Comparison of ENCODE assay signal across 24 cellular contexts in the genomic region with DNA sequence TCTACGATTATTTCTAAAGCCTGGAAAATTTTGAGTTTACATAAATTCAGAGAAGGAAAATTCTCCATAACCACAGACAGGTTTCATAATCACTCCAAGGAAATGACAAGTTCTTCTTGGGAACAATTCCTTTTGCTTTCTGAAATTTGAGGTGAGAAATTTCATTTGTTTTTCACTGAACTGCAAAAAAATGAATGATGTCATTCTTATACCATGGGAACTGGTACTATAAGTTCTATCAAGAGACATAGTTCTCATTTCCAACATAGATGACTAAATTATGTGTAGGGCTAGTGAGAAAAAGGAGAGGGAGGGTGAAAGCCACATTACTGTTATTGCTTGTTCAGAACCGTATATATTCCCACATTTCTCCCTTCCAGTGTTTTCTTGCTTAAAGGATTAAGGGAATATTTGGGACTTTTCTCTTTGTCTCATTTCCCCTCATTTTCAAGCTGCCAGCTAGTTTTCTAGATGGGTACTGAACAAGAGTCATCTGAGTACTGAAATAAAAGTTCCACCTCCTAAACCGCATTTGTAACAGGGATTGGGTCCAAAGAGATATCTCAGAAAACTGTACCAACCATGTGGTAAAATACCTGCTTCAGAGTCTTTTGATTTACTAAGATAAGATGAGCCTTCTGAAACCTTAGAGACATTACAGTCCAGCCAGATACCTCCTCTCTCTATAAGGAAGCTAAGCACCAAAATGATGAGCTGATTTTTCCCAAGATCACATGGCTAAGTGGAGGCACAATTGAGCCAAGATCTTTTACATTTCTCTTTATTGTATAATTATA.
DNase-seq lines count a peak whose midpoint lies in the region; ATAC-seq, FAIRE-seq and TF ChIP-seq lines count a peak whose summit lies in the region.
"Had no signal": no experiment of that assay in that cellular context is flagged by ENCODE, and none has a peak within 500 bp of the region (broad histone marks: within the 10 kb centered on the region; RNA-seq: fewer than 3 reads in every experiment).

No MANE protein-coding gene starts in this region.

- H3K4me3 ChIP-seq in HepG2 (replicated peaks in 1 of 3; ENCODE audit: insufficient read depth in 1 of 3, low read depth in 2 of 3, low read length in 3 of 3) (no peak overlapping the region), right lobe of liver (no peak overlapping the region), testis (no peak overlapping the region)
- H3K4me3 ChIP-seq: skin epidermis, upper lobe of right lung had no signal

- TF ChIP-seq EP300 in HepG2 (IDR thresholded peaks at IDR 0.05; ENCODE audit: low read depth in 2 of 2, low read length in 2 of 2) (no peak), HepG2 (CRISPR knock-in tag; IDR thresholded peaks at IDR 0.05; ENCODE audit: borderline replicate concordance) (no peak)

- H3K4me1 Mint-ChIP-seq in WTC11: no peaks in the 10 kb centered on the region
- H3K4me1 Mint-ChIP-seq in stimulated activated memory B cell treated with anti-CD40 and anti-IgM and Interleukin-4, amounts not matched to agents 10 μg/mL and 1 μg/mL and 100 μg/mL, for 72 hours: no peaks in the 10 kb centered on the region
- H3K4me1 Mint-ChIP-seq: central memory CD8-positive, alpha-beta T cell had no signal

- no peak for TF ChIP-seq RAD21 in HepG2 (CRISPR knock-in tag; IDR thresholded peaks at IDR 0.05)

- no peaks in the 10 kb centered on the region; the same call in 1 of the 2 replicates for H3K27me3 Mint-ChIP-seq in WTC11 (ENCODE audit: low read depth)
- peaks cover 11% of the 10 kb centered on the region for H3K27me3 Mint-ChIP-seq in stimulated activated memory B cell treated with anti-CD40 and anti-IgM and Interleukin-4, amounts not matched to agents 10 μg/mL and 1 μg/mL and 100 μg/mL, for 72 hours
- H3K27me3 Mint-ChIP-seq: central memory CD8-positive, alpha-beta T cell had no signal

- H3K36me3 ChIP-seq in HepG2 (replicated peaks in 1 of 2; ENCODE audit: control insufficient read depth in 1 of 2, insufficient read depth in 2 of 2, low read length in 2 of 2): no peaks in the 10 kb centered on the region
- no peaks in the 10 kb centered on the region for H3K36me3 ChIP-seq in right lobe of liver
- no peaks in the 10 kb centered on the region for H3K36me3 ChIP-seq in testis (ENCODE audit: low read depth, missing control alignments)
- H3K36me3 ChIP-seq: BE2C, upper lobe of right lung had no signal

- no peak overlapping the region for H3K27ac ChIP-seq in HepG2 (ENCODE audit: extremely low read length, insufficient read depth, low read length)
- H3K27ac ChIP-seq in right lobe of liver: no peak overlapping the region
- no peak overlapping the region for H3K27ac ChIP-seq in testis
- H3K27ac ChIP-seq: skin epidermis, upper lobe of right lung had no signal

- H3K9me3 ChIP-seq in HepG2 (ENCODE audit: low read length) (no peaks in the 10 kb centered on the region), right lobe of liver (no peaks in the 10 kb centered on the region), testis (no peaks in the 10 kb centered on the region)
- H3K9me3 ChIP-seq: BE2C, upper lobe of right lung had no signal

- no peak overlapping the region for H2AFZ ChIP-seq in HepG2 (ENCODE audit: low read length)

- POLR2A ChIA-PET in HepG2 (lab: Yijun Ruan, JAX) (no interaction called here), WTC11 (lab: Charles Lee) (no interaction called here)

- CTCF ChIA-PET in HepG2 (lab: Yijun Ruan, JAX; ENCODE audit: low intra/inter-chr PET ratio, low total read pairs): no interaction called here
- CTCF ChIA-PET in WTC11 (lab: Charles Lee): no interaction called here

- no peak overlapping the region for H3K4me2 ChIP-seq in HepG2 (ENCODE audit: low read depth, low read length)

- DNase-seq in HepG2 (ENCODE audit: low spot score) (no peak), right lobe of liver (no peak), amniotic epithelial cell (ENCODE audit: low read depth) (peak; percentile 2), fibroblast of peridontal ligament (ENCODE audit: extremely low read depth) (peak; percentile 18), superior temporal gyrus (ENCODE audit: extremely low spot score) (peak; percentile 44), WTC11 (ENCODE audit: low spot score) (no peak), testis (no peak)
- DNase-seq: BE2C; DMS153; Karpas-422; naive thymus-derived CD8-positive, alpha-beta T cell; NCI-H1092; NCI-H1930; NCI-H526 treated with DMSO at 0.1 percent for 48 hours; SHP77 treated with DMSO at 0.1 percent for 48 hours; T1000; upper lobe of right lung had no signal

- H3K4me1 ChIP-seq in HepG2 (ENCODE audit: insufficient read depth, low read length) (no peaks in the 10 kb centered on the region), right lobe of liver (no peaks in the 10 kb centered on the region), testis (no peaks in the 10 kb centered on the region)
- H3K4me1 ChIP-seq: BE2C, upper lobe of right lung had no signal

- no peak for FAIRE-seq in HepG2 (lab: Jason Lieb, UNC)
- FAIRE-seq: H54 had no signal

- BruUV-seq in HepG2 (replicated peaks; lab: Mats Ljungman, UMichigan): no TSS peak

- H3K9ac ChIP-seq in HepG2 (ENCODE audit: insufficient read depth, low read depth, low read length): no peak overlapping the region

- no peaks in the 10 kb centered on the region for H3K36me3 Mint-ChIP-seq in WTC11
- no peaks in the 10 kb centered on the region for H3K36me3 Mint-ChIP-seq in stimulated activated memory B cell treated with anti-CD40 and anti-IgM and Interleukin-4, amounts not matched to agents 10 μg/mL and 1 μg/mL and 100 μg/mL, for 72 hours
- H3K36me3 Mint-ChIP-seq: activated naive CD8-positive, alpha-beta T cell; naive thymus-derived CD8-positive, alpha-beta T cell had no signal

- no peak overlapping the region for H3K27ac Mint-ChIP-seq in WTC11
- no peak overlapping the region for H3K27ac Mint-ChIP-seq in stimulated activated memory B cell treated with anti-CD40 and anti-IgM and Interleukin-4, amounts not matched to agents 10 μg/mL and 1 μg/mL and 100 μg/mL, for 72 hours
- H3K27ac Mint-ChIP-seq: activated naive CD8-positive, alpha-beta T cell; activated T-helper 2 cell treated with anti-CD3 and anti-CD28 coated beads, Interferon-gamma antibody, Interleukin-2, Interleukin-4, amounts not matched to agents 10 μg/mL and 5 μg/mL and 100 μg/mL, durations not matched to agents 14 hours and 24 hours and 36 hours; naive thymus-derived CD8-positive, alpha-beta T cell had no signal

- no peak for ATAC-seq in HepG2
- no peak for ATAC-seq in right lobe of liver
- ATAC-seq in WTC11: no peak
- no peak for ATAC-seq in stimulated activated memory B cell treated with anti-CD40 and anti-IgM and Interleukin-4, amounts not matched to agents 10 μg/mL and 1 μg/mL and 100 μg/mL, for 72 hours
- ATAC-seq: naive thymus-derived CD8-positive, alpha-beta T cell; Panc1; upper lobe of right lung had no signal

- TF ChIP-seq POLR2A in HepG2 (IDR thresholded peaks at IDR 0.05; ENCODE audit: insufficient read depth in 1 of 2, low read depth in 2 of 2, low read length in 2 of 2) (no peak), right lobe of liver (IDR thresholded peaks at IDR 0.05) (no peak), testis (IDR thresholded peaks at IDR 0.05) (no peak)

- WGBS in HepG2 (ENCODE audit: low lambda C conversion rate): 1% methylated on average over 3 of the region's 3 CpGs
- WGBS in right lobe of liver (ENCODE audit: insufficient coverage, low coverage, low lambda C conversion rate, missing lambda C conversion rate): 50% methylated on average over 3 of the region's 3 CpGs
- WGBS in testis, 2 donors: 90 to 92% methylated on average over 3 of the region's 3 CpGs

- in situ Hi-C loops in HepG2 (cut with HindIII; ENCODE audit: extremely low pct_ligation_motif_present, low pct_unique_long_range_greater_than_20kb): no loop called here

- no peak overlapping the region for H3K4me3 Mint-ChIP-seq in WTC11
- no peak overlapping the region for H3K4me3 Mint-ChIP-seq in stimulated activated memory B cell treated with anti-CD40 and anti-IgM and Interleukin-4, amounts not matched to agents 10 μg/mL and 1 μg/mL and 100 μg/mL, for 72 hours
- H3K4me3 Mint-ChIP-seq: activated naive CD8-positive, alpha-beta T cell; central memory CD8-positive, alpha-beta T cell; naive thymus-derived CD8-positive, alpha-beta T cell had no signal

- H4K20me1 ChIP-seq in HepG2 (ENCODE audit: insufficient read depth, low read length): no peaks in the 10 kb centered on the region

- H3K27me3 ChIP-seq in HepG2 (ENCODE audit: control insufficient read depth in 1 of 2, insufficient read depth in 2 of 2, low read length in 2 of 2) (no peaks in the 10 kb centered on the region), right lobe of liver (no peaks in the 10 kb centered on the region), testis (no peaks in the 10 kb centered on the region)
- H3K27me3 ChIP-seq: upper lobe of right lung had no signal

- TF ChIP-seq CTCF in HepG2 (CRISPR knock-in tag; IDR thresholded peaks at IDR 0.05) (no peak), right lobe of liver (IDR thresholded peaks at IDR 0.05) (no peak), WTC11 (IDR thresholded peaks at IDR 0.05) (no peak), testis (IDR thresholded peaks at IDR 0.05) (no peak)

- no peaks in the 10 kb centered on the region for H3K79me2 ChIP-seq in HepG2 (ENCODE audit: insufficient read depth, low read length)

- H3K9me3 Mint-ChIP-seq in WTC11: no peaks in the 10 kb centered on the region
- H3K9me3 Mint-ChIP-seq in stimulated activated memory B cell treated with anti-CD40 and anti-IgM and Interleukin-4, amounts not matched to agents 10 μg/mL and 1 μg/mL and 100 μg/mL, for 72 hours: no peaks in the 10 kb centered on the region
- H3K9me3 Mint-ChIP-seq: activated T-helper 2 cell treated with anti-CD3 and anti-CD28 coated beads, Interferon-gamma antibody, Interleukin-2, Interleukin-4, amounts not matched to agents 10 μg/mL and 5 μg/mL and 100 μg/mL, durations not matched to agents 14 hours and 24 hours and 36 hours; central memory CD8-positive, alpha-beta T cell; naive thymus-derived CD8-positive, alpha-beta T cell had no signal

- intact Hi-C loops in HepG2 (cut with micrococcal nuclease; ENCODE audit: unreplicated experiment): no loop called here
- intact Hi-C loops in right lobe of liver (cut with DNase I): no loop called here
- intact Hi-C loops in testis (cut with DNase I; ENCODE audit: low total_unique reads): no loop called here

TF ChIP-seq in HepG2, 621 proteins besides CTCF, POLR2A, EP300 and RAD21 (continues in another document):
- peak; percentile 82 for TF ChIP-seq ATF7 (IDR thresholded peaks at IDR 0.05)
- no peak for TF ChIP-seq ATF7 (CRISPR knock-in tag; IDR thresholded peaks at IDR 0.05)

Comparison
In these comparisons a context has a peak if more than half of its experiments do, and no peak if none do; other contexts are left out.
1. DNase-seq: peak in amniotic epithelial cell (single experiment), fibroblast of peridontal ligament (single experiment) and superior temporal gyrus (single experiment); none in HepG2 (single experiment), right lobe of liver (0 of 3), WTC11 (single experiment) and testis (single experiment).